ENCODE assay signal across 18 cellular contexts in the genomic region with DNA sequence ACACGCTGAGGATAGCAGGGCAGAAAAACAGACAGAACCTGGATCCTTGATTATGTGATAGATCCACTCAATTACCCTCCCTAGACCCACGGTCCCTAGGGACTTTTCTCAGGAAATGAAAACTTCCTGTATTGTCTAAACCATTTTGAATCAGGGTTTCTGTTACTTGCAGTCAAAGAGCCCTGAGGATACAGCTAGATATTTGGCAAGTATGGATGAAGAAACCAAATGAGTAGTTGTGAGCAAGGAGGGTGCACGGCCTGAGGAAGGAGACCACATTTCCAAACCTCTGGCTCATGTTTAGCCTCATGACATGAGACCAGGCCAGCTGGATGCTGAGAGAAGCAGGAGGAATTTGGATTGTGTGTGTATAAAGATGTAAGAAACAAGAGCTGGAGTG.
A peak's percentile ranks its signal among the peaks of the same experiment; 100 is the strongest.
DNase-seq lines count a peak whose midpoint lies in the region; ATAC-seq, FAIRE-seq and TF ChIP-seq lines count a peak whose summit lies in the region.
"Had no signal": no experiment of that assay in that cellular context is flagged by ENCODE, and none has a peak within 500 bp of the region (broad histone marks: within the 10 kb centered on the region; RNA-seq: fewer than 3 reads in every experiment).

No MANE protein-coding gene starts in this region.

- H3K27ac ChIP-seq in A673 (ENCODE audit: low read depth, low read length, poor library complexity, severe bottlenecking) (peak overlapping the region; percentile 34), K562 (ENCODE audit: extremely low read depth, low read depth, low read length) (no peak overlapping the region), keratinocyte (ENCODE audit: control insufficient read depth, insufficient read depth, low read length) (no peak overlapping the region)
- H3K27ac ChIP-seq: gastrocnemius medialis had no signal

- H2AFZ ChIP-seq in K562 (ENCODE audit: low read depth, low read length), result peak overlapping the region; percentile 3; the same call in 1 of the 2 replicates
- H2AFZ ChIP-seq in keratinocyte (ENCODE audit: control insufficient read depth, low read length), result no peak overlapping the region

- H4K20me1 ChIP-seq in K562 (replicated peaks; ENCODE audit: control insufficient read depth, insufficient read depth, low read length) (no peaks in the 10 kb centered on the region), keratinocyte (ENCODE audit: control insufficient read depth, extremely low read depth, insufficient read depth, low read length) (no peaks in the 10 kb centered on the region)

- no peak for TF ChIP-seq POLR2A in K562 (conservative IDR thresholded peaks at IDR 0.05)

- H3K79me2 ChIP-seq in K562 (ENCODE audit: control insufficient read depth, insufficient read depth, low read length) (no peaks in the 10 kb centered on the region), keratinocyte (ENCODE audit: control insufficient read depth, insufficient read depth, low read length) (no peaks in the 10 kb centered on the region)

- H3K4me3 ChIP-seq in A673 (ENCODE audit: low read depth, low read length, poor library complexity, severe bottlenecking), result no peak overlapping the region
- no peak overlapping the region for H3K4me3 ChIP-seq in K562
- no peak overlapping the region for H3K4me3 ChIP-seq in keratinocyte (ENCODE audit: control insufficient read depth in 2 of 3, extremely low read depth in 1 of 3, insufficient read depth in 2 of 3, low read depth in 1 of 3, low read length in 3 of 3)
- no peak overlapping the region for H3K4me3 ChIP-seq in Caco-2 (ENCODE audit: low read depth, low read length)
- H3K4me3 ChIP-seq: gastrocnemius medialis had no signal

- in situ Hi-C loops in K562 (cut with MboI), result no loop called here
- in situ Hi-C loops in GM13976 (cut with MboI; ENCODE audit: low sequenced_read_pairs, unreplicated experiment), result no loop called here

- H3K27ac Mint-ChIP-seq in HFFc6 (peak overlapping the region; percentile 11; the same call in 1 of the 2 replicates), Caco-2 (ENCODE audit: unreplicated experiment) (no peak overlapping the region)
- H3K27ac Mint-ChIP-seq: activated CD4-positive, alpha-beta T cell treated with anti-CD3 and anti-CD28 coated beads, Interleukin-2, amount 10 ng/mL, durations not matched to agents 7 days and 5 days; immature natural killer cell had no signal

- no peak for TF ChIP-seq EP300 in K562 (IDR thresholded peaks at IDR 0.05; ENCODE audit: low read length)

- H3K4me1 Mint-ChIP-seq in HFFc6 (ENCODE audit: low read depth), result peaks cover 35% of the 10 kb centered on the region
- H3K4me1 Mint-ChIP-seq in Caco-2 (ENCODE audit: low read depth, unreplicated experiment), result peaks cover 8% of the 10 kb centered on the region
- H3K4me1 Mint-ChIP-seq: activated CD4-positive, alpha-beta T cell treated with anti-CD3 and anti-CD28 coated beads, Interleukin-2, amount 10 ng/mL, durations not matched to agents 7 days and 5 days; immature natural killer cell had no signal

- H3K4me1 ChIP-seq in A673 (ENCODE audit: insufficient read depth, low read length, poor library complexity, severe bottlenecking), result peaks cover 19% of the 10 kb centered on the region
- peaks cover 12 to 24% of the 10 kb centered on the region in 2 experiments for H3K4me1 ChIP-seq in K562 (replicated peaks in 1 of 2; ENCODE audit: control insufficient read depth in 2 of 2, insufficient read depth in 2 of 2, low read length in 2 of 2)
- peaks cover 43% of the 10 kb centered on the region for H3K4me1 ChIP-seq in keratinocyte (ENCODE audit: control insufficient read depth, extremely low read depth, insufficient read depth, low read length)
- H3K4me1 ChIP-seq in Caco-2, result no peaks in the 10 kb centered on the region
- H3K4me1 ChIP-seq: gastrocnemius medialis had no signal

- H3K36me3 ChIP-seq in A673 (ENCODE audit: insufficient read depth, low read length, poor library complexity, severe bottlenecking) (no peaks in the 10 kb centered on the region), K562 (ENCODE audit: control insufficient read depth, insufficient read depth, low read length) (no peaks in the 10 kb centered on the region), keratinocyte (ENCODE audit: control insufficient read depth in 2 of 2, extremely low read depth in 1 of 2, insufficient read depth in 2 of 2, low read length in 2 of 2) (no peaks in the 10 kb centered on the region), Caco-2 (ENCODE audit: control insufficient read depth, insufficient read depth, low read length) (no peaks in the 10 kb centered on the region)
- H3K36me3 ChIP-seq: gastrocnemius medialis had no signal

- DNase-seq in A673 (ENCODE audit: low spot score) (peak; percentile 90), HFFc6 (no peak), K562 (ENCODE audit: extremely low read depth in 1 of 4, low spot score in 3 of 4) (no peak), keratinocyte (ENCODE audit: low read depth, low spot score) (no peak), Caco-2 (no peak), GM13976 (ENCODE audit: low spot score) (no peak), SW 1271 (lab: John Stamatoyannopoulos, UW) (no peak)
- DNase-seq: activated CD4-positive, alpha-beta T cell treated with anti-CD3 and anti-CD28 coated beads, Interleukin-2, amount 10 ng/mL, durations not matched to agents 7 days and 5 days; DMS79; gastrocnemius medialis; immature natural killer cell; mesendoderm; NCI-H1092; NCI-H524; nucleus accumbens; T1000 had no signal

- dilution Hi-C loops in keratinocyte (cut with MboI; ENCODE audit: extremely low pct_ligation_motif_present, low sequenced_read_pairs), result no loop called here

- H3K27me3 Mint-ChIP-seq in HFFc6 (ENCODE audit: insufficient read depth), result no peaks in the 10 kb centered on the region; the same call in 1 of the 2 replicates
- no peaks in the 10 kb centered on the region for H3K27me3 Mint-ChIP-seq in Caco-2 (ENCODE audit: insufficient read depth, unreplicated experiment)

- TF ChIP-seq CTCF in A673 (conservative IDR thresholded peaks at IDR 0.05; ENCODE audit: low read depth, low read length) (no peak), HFFc6 (IDR thresholded peaks at IDR 0.05) (no peak), K562 (IDR thresholded peaks at IDR 0.05 in 2 of 3, conservative IDR thresholded peaks at IDR 0.05 in 1 of 3; ENCODE audit: insufficient read depth in 2 of 3, low read depth in 1 of 3, low read length in 3 of 3) (no peak), keratinocyte (optimal IDR thresholded peaks at IDR 0.05 in 1 of 3, IDR thresholded peaks at IDR 0.05 in 1 of 3, conservative IDR thresholded peaks at IDR 0.05 in 1 of 3; ENCODE audit: extremely low read depth in 1 of 3, insufficient read depth in 2 of 3, low read length in 3 of 3) (no peak), Caco-2 (IDR thresholded peaks at IDR 0.05; ENCODE audit: insufficient read depth in 1 of 2, low read depth in 1 of 2, low read length in 1 of 2, severe bottlenecking in 1 of 2, unreplicated experiment in 1 of 2) (no peak), GM13976 (IDR thresholded peaks at IDR 0.05; ENCODE audit: borderline replicate concordance, control extremely low read depth, extremely low read depth, insufficient read depth, missing control alignments) (no peak)

- 38% methylated on average over 3 of the region's 3 CpGs for WGBS in K562 (ENCODE audit: insufficient coverage, low coverage, missing lambda C conversion rate)

- H3K36me3 Mint-ChIP-seq in HFFc6 (ENCODE audit: low read depth), result no peaks in the 10 kb centered on the region
- no peaks in the 10 kb centered on the region for H3K36me3 Mint-ChIP-seq in Caco-2 (ENCODE audit: insufficient read depth, unreplicated experiment)
- H3K36me3 Mint-ChIP-seq: immature natural killer cell had no signal

- H3K9me1 ChIP-seq in K562 (ENCODE audit: control insufficient read depth, insufficient read depth, low read length), result no peaks in the 10 kb centered on the region
- no peaks in the 10 kb centered on the region for H3K9me1 ChIP-seq in keratinocyte (ENCODE audit: control insufficient read depth, extremely low read depth, insufficient read depth, low read length)

- H3K9me3 Mint-ChIP-seq in HFFc6 (no peaks in the 10 kb centered on the region), Caco-2 (ENCODE audit: unreplicated experiment) (no peaks in the 10 kb centered on the region)
- H3K9me3 Mint-ChIP-seq: activated CD4-positive, alpha-beta T cell treated with anti-CD3 and anti-CD28 coated beads, Interleukin-2, amount 10 ng/mL, durations not matched to agents 7 days and 5 days; immature natural killer cell had no signal

- POLR2A ChIA-PET in A673 (lab: Charles Lee; ENCODE audit: low non-redundant PET), result no interaction called here
- POLR2A ChIA-PET in K562 (lab: Yijun Ruan, JAX), result interaction anchor here (0.8 to 1.9 kb wide), 5 partner anchors 8 to 250 kb away, joined by 3 to 4 read pairs (median 3); no protein-coding TSS in a partner anchor
- POLR2A ChIA-PET in Caco-2 (lab: Charles Lee), result no interaction called here

- BruUV-seq in A673 (replicated peaks; lab: Mats Ljungman, UMichigan) (no TSS peak), K562 (replicated peaks; lab: Mats Ljungman, UMichigan) (no TSS peak), Caco-2 (replicated peaks; lab: Mats Ljungman, UMichigan) (no TSS peak)

- intact Hi-C loops in A673 (cut with micrococcal nuclease; ENCODE audit: unreplicated experiment), result no loop called here
- intact Hi-C loops in K562 (cut with micrococcal nuclease), result no loop called here
- intact Hi-C loops in Caco-2 (cut with micrococcal nuclease; ENCODE audit: unreplicated experiment), result no loop called here

- no peaks in the 10 kb centered on the region for H3K9me3 ChIP-seq in A673 (ENCODE audit: low read depth, low read length, poor library complexity, severe bottlenecking)
- H3K9me3 ChIP-seq in K562 (replicated peaks; ENCODE audit: control insufficient read depth, insufficient read depth, low read depth, low read length), result no peaks in the 10 kb centered on the region
- H3K9me3 ChIP-seq in keratinocyte (ENCODE audit: control insufficient read depth, low read depth, low read length), result no peaks in the 10 kb centered on the region
- no peaks in the 10 kb centered on the region for H3K9me3 ChIP-seq in Caco-2
- H3K9me3 ChIP-seq: gastrocnemius medialis had no signal

- CTCF ChIA-PET in A673 (lab: Charles Lee), result no interaction called here
- CTCF ChIA-PET in K562 (lab: Yijun Ruan, JAX; ENCODE audit: low intra/inter-chr PET ratio), result no interaction called here
- CTCF ChIA-PET in Caco-2 (lab: Charles Lee), result no interaction called here

- H3K27me3 ChIP-seq in A673 (replicated peaks; ENCODE audit: insufficient read depth, low read depth, low read length, poor library complexity), result no peaks in the 10 kb centered on the region
- H3K27me3 ChIP-seq in K562 (ENCODE audit: control insufficient read depth in 2 of 2, insufficient read depth in 2 of 2, low read length in 2 of 2), result no peaks in the 10 kb centered on the region; a peak in 1 of 5 replicates
- no peaks in the 10 kb centered on the region for H3K27me3 ChIP-seq in keratinocyte (ENCODE audit: control insufficient read depth, extremely low read depth, insufficient read depth, low read length)
- H3K27me3 ChIP-seq in Caco-2 (replicated peaks; ENCODE audit: control insufficient read depth, insufficient read depth, low read length), result no peaks in the 10 kb centered on the region
- H3K27me3 ChIP-seq: gastrocnemius medialis had no signal

- H3K4me3 Mint-ChIP-seq in HFFc6 (no peak overlapping the region), Caco-2 (ENCODE audit: unreplicated experiment) (no peak overlapping the region)
- H3K4me3 Mint-ChIP-seq: activated CD4-positive, alpha-beta T cell treated with anti-CD3 and anti-CD28 coated beads, Interleukin-2, amount 10 ng/mL, durations not matched to agents 7 days and 5 days; immature natural killer cell had no signal

- FAIRE-seq in K562 (lab: Jason Lieb, UNC), result no peak
- FAIRE-seq in keratinocyte (lab: Jason Lieb, UNC), result peak; percentile 57
- FAIRE-seq: HTR-8/SVneo had no signal

- TF ChIP-seq RAD21 in K562 (CRISPR knock-in tag; conservative IDR thresholded peaks at IDR 0.05 in 1 of 2, IDR thresholded peaks at IDR 0.05 in 1 of 2), result no peak

- no peak overlapping the region for H3K4me2 ChIP-seq in K562 (ENCODE audit: insufficient read depth, low read length)
- H3K4me2 ChIP-seq in keratinocyte (ENCODE audit: control insufficient read depth, extremely low read depth, insufficient read depth, low read depth, low read length), result no peak overlapping the region

- H3K9ac ChIP-seq in K562 (ENCODE audit: insufficient read depth in 1 of 2, low read depth in 2 of 2, low read length in 2 of 2) (no peak overlapping the region), keratinocyte (ENCODE audit: control insufficient read depth, extremely low read depth, insufficient read depth, low read length) (no peak overlapping the region)

- ATAC-seq in K562 (no peak), GM19023 (IDR thresholded peaks at IDR 0.05; ENCODE audit: unreplicated experiment) (no peak)
